1 cellular context compared by ENCODE assay signal in genomic region chr12:116880817-116881324, GRCh38.
TF ChIP-seq lines count a peak whose summit lies in the region.

No MANE protein-coding gene starts in this region.

TF ChIP-seq in H1, 55 proteins besides CTCF, POLR2A, EP300 and RAD21:
- TF ChIP-seq NRF1 (IDR thresholded peaks at IDR 0.05; ENCODE audit: low read depth, low read length) (no peak), HDAC2 (IDR thresholded peaks at IDR 0.05; ENCODE audit: borderline replicate concordance in 1 of 2, low read depth in 2 of 2, low read length in 2 of 2) (peak in 1 of 2 experiments; percentile 4; a peak in 1 of 4 replicates), SIRT6 (IDR thresholded peaks at IDR 0.05; ENCODE audit: low read length) (no peak), TAF7 (optimal IDR thresholded peaks at IDR 0.05; ENCODE audit: borderline replicate concordance, low read depth, low read length) (peak; percentile 60), CHD2 (IDR thresholded peaks at IDR 0.05; ENCODE audit: low read length) (no peak), KDM1A (IDR thresholded peaks at IDR 0.05; ENCODE audit: borderline replicate concordance, low read length) (no peak), POU5F1 (IDR thresholded peaks at IDR 0.05; ENCODE audit: low read depth, low read length) (no peak), SIN3A (conservative IDR thresholded peaks at IDR 0.05 in 1 of 2, IDR thresholded peaks at IDR 0.05 in 1 of 2; ENCODE audit: low read depth in 1 of 2, low read length in 2 of 2) (0 out of 4 replicates have a peak, but pooled peaks of 1 of the 2 experiments have one; percentile 18), TAF1 (IDR thresholded peaks at IDR 0.05; ENCODE audit: low read depth, low read length) (peak; percentile 53; the same call in 1 of the 2 replicates), ASH2L (IDR thresholded peaks at IDR 0.05; ENCODE audit: low read length) (peak; percentile 56), KDM4A (IDR thresholded peaks at IDR 0.05; ENCODE audit: low read depth, low read length, severe bottlenecking) (peak; percentile 58), EZH2 (IDR thresholded peaks at IDR 0.05; ENCODE audit: low read depth, low read length, severe bottlenecking) (no peak), EGR1 (IDR thresholded peaks at IDR 0.05; ENCODE audit: borderline replicate concordance, low read depth, low read length) (no peak), CBX8 (IDR thresholded peaks at IDR 0.05; ENCODE audit: borderline replicate concordance, low read depth, low read length) (no peak), CBX5 (IDR thresholded peaks at IDR 0.05; ENCODE audit: low read depth, low read length) (no peak), MAX (IDR thresholded peaks at IDR 0.05) (peak; percentile 40), SP2 (IDR thresholded peaks at IDR 0.05; ENCODE audit: low read length) (no peak)
